1 cellular context compared by ENCODE assay signal in genomic region chrX:24925430-24925829, GRCh38.
TF ChIP-seq lines count a peak whose summit lies in the region.

No MANE protein-coding gene starts in this region.

TF ChIP-seq in IMR-90, 13 proteins besides CTCF, POLR2A, EP300 and RAD21 (continued from another document):
- TF ChIP-seq, protein P1, sequence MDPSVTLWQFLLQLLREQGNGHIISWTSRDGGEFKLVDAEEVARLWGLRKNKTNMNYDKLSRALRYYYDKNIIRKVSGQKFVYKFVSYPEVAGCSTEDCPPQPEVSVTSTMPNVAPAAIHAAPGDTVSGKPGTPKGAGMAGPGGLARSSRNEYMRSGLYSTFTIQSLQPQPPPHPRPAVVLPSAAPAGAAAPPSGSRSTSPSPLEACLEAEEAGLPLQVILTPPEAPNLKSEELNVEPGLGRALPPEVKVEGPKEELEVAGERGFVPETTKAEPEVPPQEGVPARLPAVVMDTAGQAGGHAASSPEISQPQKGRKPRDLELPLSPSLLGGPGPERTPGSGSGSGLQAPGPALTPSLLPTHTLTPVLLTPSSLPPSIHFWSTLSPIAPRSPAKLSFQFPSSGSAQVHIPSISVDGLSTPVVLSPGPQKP (IDR thresholded peaks at IDR 0.05; ENCODE audit: borderline replicate concordance, low read depth, low read length): no peak
- TF ChIP-seq FOS (IDR thresholded peaks at IDR 0.05; ENCODE audit: low read depth, low read length) (no peak), CHD1 (IDR thresholded peaks at IDR 0.05; ENCODE audit: low read depth, low read length) (no peak), RCOR1 (IDR thresholded peaks at IDR 0.05; ENCODE audit: insufficient replicate concordance, low read length) (no peak), MAFK (IDR thresholded peaks at IDR 0.05; ENCODE audit: low read depth, low read length) (no peak), BHLHE40 (IDR thresholded peaks at IDR 0.05; ENCODE audit: low read depth, low read length) (no peak)
